In genomic region chr6:105014448-105014847, GRCh38 we compare ENCODE assay signal across 22 cellular contexts. TPM values are rescaled to one million over a fixed set of nuclear protein-coding genes. Genes with fewer than 3 reads are reported as not detected.
"Had no signal": no experiment of that assay in that cellular context is flagged by ENCODE, and none has a peak within 500 bp of the region (broad histone marks: within the 10 kb centered on the region; RNA-seq: fewer than 3 reads in every experiment).

No MANE protein-coding gene starts in this region.

- H3K27me3 ChIP-seq: gastrocnemius medialis, heart right ventricle, right atrium auricular region, tibial nerve had no signal

- H3K27ac ChIP-seq: epithelial cell of prostate, gastrocnemius medialis, heart right ventricle, right atrium auricular region, skin epidermis, tibial nerve had no signal

- H3K36me3 Mint-ChIP-seq: activated naive CD4-positive, alpha-beta T cell treated with anti-CD3 and anti-CD28 coated beads, Interleukin-2, amount 10 ng/mL, durations not matched to agents 7 days and 5 days; naive thymus-derived CD8-positive, alpha-beta T cell had no signal

- H3K4me3 Mint-ChIP-seq: activated naive CD4-positive, alpha-beta T cell treated with anti-CD3 and anti-CD28 coated beads, Interleukin-2, amount 10 ng/mL, durations not matched to agents 7 days and 5 days; activated T-cell treated with anti-CD3 and anti-CD28 coated beads, Interleukin-2, amount 50 U/mL, for 24 hours; naive thymus-derived CD8-positive, alpha-beta T cell had no signal

- H3K27me3 Mint-ChIP-seq: activated naive CD4-positive, alpha-beta T cell treated with anti-CD3 and anti-CD28 coated beads, Interleukin-2, amount 10 ng/mL, durations not matched to agents 7 days and 5 days had no signal

- H3K36me3 ChIP-seq: gastrocnemius medialis, heart right ventricle, right atrium auricular region, tibial nerve had no signal

- H3K4me1 ChIP-seq: gastrocnemius medialis, heart right ventricle, right atrium auricular region had no signal

- H3K4me1 Mint-ChIP-seq: activated naive CD4-positive, alpha-beta T cell treated with anti-CD3 and anti-CD28 coated beads, Interleukin-2, amount 10 ng/mL, durations not matched to agents 7 days and 5 days; naive thymus-derived CD8-positive, alpha-beta T cell had no signal

- H3K4me3 ChIP-seq: gastrocnemius medialis, heart right ventricle, lung, right atrium auricular region, skin epidermis, tibial nerve had no signal

- H3K9me3 ChIP-seq: gastrocnemius medialis, heart right ventricle, right atrium auricular region, tibial nerve had no signal

- H3K9me3 Mint-ChIP-seq: activated naive CD4-positive, alpha-beta T cell treated with anti-CD3 and anti-CD28 coated beads, Interleukin-2, amount 10 ng/mL, durations not matched to agents 7 days and 5 days; activated T-cell treated with anti-CD3 and anti-CD28 coated beads, Interleukin-2, amount 50 U/mL, for 24 hours; naive thymus-derived CD8-positive, alpha-beta T cell had no signal

- H3K27ac Mint-ChIP-seq: activated naive CD4-positive, alpha-beta T cell treated with anti-CD3 and anti-CD28 coated beads, Interleukin-2, amount 10 ng/mL, durations not matched to agents 7 days and 5 days; activated T-cell treated with anti-CD3 and anti-CD28 coated beads, Interleukin-2, amount 50 U/mL, for 24 hours; naive thymus-derived CD8-positive, alpha-beta T cell had no signal

- ATAC-seq: gastrocnemius medialis; heart right ventricle; left colon; naive thymus-derived CD8-positive, alpha-beta T cell had no signal

- DNase-seq: activated CD4-positive, alpha-beta T cell treated with anti-CD3 and anti-CD28 coated beads, Interleukin-2, amount 50 U/mL, for 48 hours; activated CD4-positive, CD25-positive, alpha-beta regulatory T cell treated with anti-CD3 and anti-CD28 coated beads, Interleukin-2, amount 50 U/mL, for 72 hours; activated naive CD4-positive, alpha-beta T cell treated with anti-CD3 and anti-CD28 coated beads, Interleukin-2, amount 10 ng/mL, durations not matched to agents 7 days and 5 days; activated T-cell treated with anti-CD3 and anti-CD28 coated beads, Interleukin-2, amount 50 U/mL, for 24 hours; gastrocnemius medialis; heart right ventricle; left colon; naive thymus-derived CD8-positive, alpha-beta T cell; posterior cingulate gyrus; stimulated activated CD4-positive, alpha-beta T cell treated with anti-CD3 and anti-CD28 coated beads, Interleukin-4, amount 100 ng/mL, for 24 hours; stimulated activated naive CD4-positive, alpha-beta T cell treated with Interleukin-2 at 50 U/mL for 16 hours; substantia nigra; T1000 had no signal

RNA-seq across cellular contexts. Expression of gene LIN28B, which starts 57.5 kb away (rescaled TPM):
- total RNA-seq: bronchial epithelial cell; chondrocyte; gastrocnemius medialis; heart right ventricle; left colon; mononuclear cell; naive thymus-derived CD8-positive, alpha-beta T cell; right atrium auricular region; tibial nerve had no signal
- polyA plus RNA-seq: adipose tissue, heart right ventricle, lung had no signal
